ENCODE assay signal across 9 cellular contexts in the genomic region with DNA sequence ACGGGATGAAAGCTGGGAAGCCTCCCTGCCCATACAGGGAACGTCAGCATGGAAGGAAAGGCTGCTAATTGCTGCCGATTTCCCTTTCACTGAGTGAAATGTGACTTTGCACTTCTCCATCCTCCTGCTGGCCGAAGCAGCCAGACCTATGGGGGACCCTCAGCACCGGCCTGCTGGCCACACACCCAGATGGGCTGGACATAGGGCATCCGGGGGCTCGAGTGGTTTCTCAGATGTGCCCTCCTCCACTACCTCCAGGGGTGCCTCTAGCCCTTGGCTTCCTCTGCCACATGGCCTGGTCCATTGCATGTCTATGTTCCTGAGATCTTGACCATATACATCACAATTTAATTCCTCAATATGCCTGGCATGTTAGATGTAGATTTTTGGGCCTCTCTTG.
"Had no signal": no experiment of that assay in that cellular context is flagged by ENCODE, and none has a peak within 500 bp of the region (broad histone marks: within the 10 kb centered on the region; RNA-seq: fewer than 3 reads in every experiment).

No MANE protein-coding gene starts in this region.

- H3K27ac ChIP-seq: GM23248, HL-60 had no signal

- H3K4me3 ChIP-seq: GM23248, HAP-1, K562 had no signal

- H3K9me3 ChIP-seq: HAP-1 had no signal

- H2AFZ ChIP-seq: GM23248 had no signal

- H3K27ac Mint-ChIP-seq: HFFc6 had no signal

- ATAC-seq: HCT116, HepG2, K562 had no signal

- H3K36me3 ChIP-seq: HAP-1 had no signal

- H3K4me1 ChIP-seq: HAP-1 had no signal

- H3K9ac ChIP-seq: GM23248 had no signal

- H3K9me3 Mint-ChIP-seq: HFFc6 had no signal

- H3K4me3 Mint-ChIP-seq: HFFc6 had no signal

- DNase-seq: GM23248, H7, HFFc6, KG1 had no signal
